In the genomic region with DNA sequence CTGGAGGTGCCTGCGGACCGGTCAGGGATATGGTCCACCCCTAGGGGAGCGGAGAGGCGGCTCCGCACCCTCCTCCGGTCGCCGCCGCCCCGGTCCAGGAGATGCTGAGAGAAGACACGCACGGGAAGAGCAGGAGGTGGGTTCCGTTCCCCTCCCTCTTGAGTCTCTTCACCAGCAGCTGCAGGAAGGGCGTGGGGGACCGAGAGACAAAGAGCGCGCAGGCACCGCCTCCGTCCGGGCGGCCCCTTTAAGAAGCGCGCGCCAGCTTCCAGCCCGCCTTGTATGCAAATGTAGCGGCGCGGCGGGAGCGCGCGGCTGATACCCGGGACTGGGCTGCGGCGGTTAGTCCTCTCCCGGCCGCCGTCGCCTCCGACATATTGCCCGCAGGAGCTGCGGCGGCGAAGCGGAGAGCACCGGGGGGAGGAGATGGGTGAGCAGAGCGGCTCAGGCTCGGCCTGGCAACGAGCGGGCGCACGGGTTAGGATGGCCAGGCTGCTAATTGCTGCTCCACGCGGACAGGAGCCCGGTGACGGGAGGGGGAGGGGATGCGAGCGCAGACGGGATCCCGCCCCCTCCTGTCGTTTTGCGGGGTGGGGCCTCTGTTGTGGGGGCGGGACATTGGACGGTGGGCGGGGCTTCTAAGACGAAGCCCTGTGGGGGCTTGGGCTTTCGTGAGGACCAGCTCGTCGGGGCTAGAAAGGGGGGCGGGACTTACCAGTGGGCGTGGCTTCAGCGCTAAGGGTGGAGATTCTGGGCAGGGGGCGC, we compare ENCODE assay signal across 8 cellular contexts.
DNase-seq lines count a peak whose midpoint lies in the region; ATAC-seq and TF ChIP-seq lines count a peak whose summit lies in the region.

A gene (plus strand): TSS at position 318 of the 765 bp plus-strand sequence. CDS start 109 bp downstream, at position 427.

- peak within 1 kb of the TSS; percentile 95 for H3K27ac ChIP-seq in BLaER1

- H3K36me3 ChIP-seq in BLaER1, result peaks cover 36% of the 10 kb centered on the region

- H3K27me3 ChIP-seq in BLaER1, result no peaks in the 10 kb centered on the region

- H3K4me1 ChIP-seq in BLaER1, result peaks cover 76% of the 10 kb centered on the region

- no peaks in the 10 kb centered on the region for H3K9me3 ChIP-seq in BLaER1

- H3K4me3 ChIP-seq in BLaER1 (peak within 1 kb of the TSS; percentile 77), choroid plexus epithelial cell (ENCODE audit: low read depth, low read length) (peak within 1 kb of the TSS; percentile 99)

- peaks cover 39% of the 10 kb centered on the region for H4K20me1 ChIP-seq in BLaER1

- no peak for TF ChIP-seq CTCF in choroid plexus epithelial cell (conservative IDR thresholded peaks at IDR 0.05; ENCODE audit: low read depth, low read length)

- peak; percentile 92 to 98 for DNase-seq in NCI-H526 (lab: John Stamatoyannopoulos, UW)
- peak; percentile 89 to 90 for DNase-seq in activated CD4-positive, alpha-beta T cell treated with anti-CD3 and anti-CD28 coated beads for 4 hours
- DNase-seq in choroid plexus epithelial cell (ENCODE audit: low read depth), result peak; percentile 97
- DNase-seq in kidney tubule cell (ENCODE audit: low spot score), result peak; percentile 96
- peak; percentile 76 to 89 (median 86) for DNase-seq in stimulated activated CD4-positive, alpha-beta T cell treated with anti-CD3 and anti-CD28 coated beads, Interleukin-1b, Interleukin-23, amount 100 ng/mL, for 24 hours (ENCODE audit: low read depth in 4 of 4, low spot score in 1 of 4)

- H3K4me2 ChIP-seq in BLaER1, result peak within 1 kb of the TSS; percentile 96

- peak; percentile 94 for ATAC-seq in GM19324 (IDR thresholded peaks at IDR 0.05; ENCODE audit: low FRiP score, unreplicated experiment)
- peak; percentile 75 for ATAC-seq in HG03460 (IDR thresholded peaks at IDR 0.05; ENCODE audit: unreplicated experiment)

- H3K9ac ChIP-seq in BLaER1, result peak within 1 kb of the TSS; percentile 90

Comparison
In these comparisons a context has a peak if more than half of its experiments do, and no peak if none do; other contexts are left out.
1. Peak in every context shown above with its lines: DNase-seq, ATAC-seq, H3K4me3 ChIP-seq and H3K27ac ChIP-seq.